ENCODE assay signal across 8 cellular contexts in the genomic region with DNA sequence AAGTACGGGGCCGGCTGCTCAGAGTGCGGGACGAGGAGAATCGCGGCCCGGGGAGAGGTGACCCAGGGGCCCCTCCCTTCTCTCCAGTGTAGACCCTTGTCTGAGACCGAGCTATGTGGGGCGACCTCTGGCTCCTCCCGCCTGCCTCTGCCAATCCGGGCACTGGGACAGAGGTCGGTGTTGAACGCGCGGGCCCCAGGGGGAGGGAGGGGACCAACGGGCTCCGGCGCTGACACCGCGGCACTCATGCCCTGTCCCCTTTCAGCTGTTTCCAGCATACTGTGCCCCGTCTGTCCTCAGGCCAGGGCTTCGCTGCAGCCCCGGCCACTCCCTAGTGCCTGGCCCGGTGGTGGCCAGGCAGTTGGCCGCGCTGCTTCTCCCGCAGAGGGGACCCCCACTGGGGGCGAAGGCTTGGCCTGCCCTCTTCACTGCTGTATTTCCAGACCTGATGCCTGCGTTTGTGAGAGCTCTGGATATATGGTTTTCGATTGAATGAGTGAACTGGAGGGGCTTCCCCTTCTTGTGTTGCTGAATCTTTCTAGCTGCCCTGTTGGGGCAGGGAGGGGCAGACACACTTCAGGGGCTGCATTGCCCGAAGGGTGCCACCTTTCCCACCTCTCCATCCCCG. TPM values are rescaled to one million over a fixed set of nuclear protein-coding genes. Genes with fewer than 3 reads are reported as not detected.
DNase-seq lines count a peak whose midpoint lies in the region; ATAC-seq lines count a peak whose summit lies in the region.

No MANE protein-coding gene starts in this region.

- no peak overlapping the region for H2BK120ac ChIP-seq in mesendoderm (ENCODE audit: low read depth, low read length)

- H3K56ac ChIP-seq in mesendoderm (ENCODE audit: low read length), result peak overlapping the region; percentile 92

- peak; percentile 59 for DNase-seq in ELR (ENCODE audit: low read depth)
- DNase-seq in LHCN-M2 (ENCODE audit: low read depth), result peak; percentile 34
- peak; percentile 14 to 20 for DNase-seq in activated CD4-positive, alpha-beta T cell treated with anti-CD3 and anti-CD28 coated beads, Interleukin-2, amount 50 U/mL, for 4 hours
- peak; percentile 5 to 30 (median 19) for DNase-seq in effector memory CD4-positive, alpha-beta T cell
- DNase-seq in mesendoderm, result peak; percentile 76
- DNase-seq in stimulated activated CD8-positive, alpha-beta memory T cell treated with anti-CD3 and anti-CD28 coated beads, Interleukin-7, amount 100 ng/mL, for 24 hours (ENCODE audit: low read depth), result peak; percentile 13
- DNase-seq in NK-92 treated with Interleukin-12 subunit alpha and Interleukin-12 subunit beta, amount 100 ng/mL, for 24 hours (lab: John Stamatoyannopoulos, UW), result no peak

- peaks cover 8% of the 10 kb centered on the region for H3K4me1 ChIP-seq in effector memory CD4-positive, alpha-beta T cell (ENCODE audit: control insufficient read depth, insufficient read depth, low read length, poor library complexity, severe bottlenecking)
- H3K4me1 ChIP-seq in mesendoderm (ENCODE audit: control insufficient read depth, low read depth, low read length), result peaks cover 5% of the 10 kb centered on the region

- H3K79me2 ChIP-seq in mesendoderm (ENCODE audit: control insufficient read depth, insufficient read depth, low read length), result peaks cover 31% of the 10 kb centered on the region

- peaks cover 22% of the 10 kb centered on the region for H3K79me1 ChIP-seq in mesendoderm (ENCODE audit: low read length)

- ATAC-seq in GM21786 (IDR thresholded peaks at IDR 0.05; ENCODE audit: unreplicated experiment), result peak; percentile 33

- no peak overlapping the region for H2BK15ac ChIP-seq in mesendoderm (replicated peaks; ENCODE audit: low read depth)

- H3K27me3 ChIP-seq in effector memory CD4-positive, alpha-beta T cell (replicated peaks; ENCODE audit: control insufficient read depth, insufficient read depth, low read length, poor library complexity, severe bottlenecking), result no peaks in the 10 kb centered on the region
- no peaks in the 10 kb centered on the region for H3K27me3 ChIP-seq in mesendoderm (ENCODE audit: insufficient read depth, low read length, poor library complexity)

- H3K4ac ChIP-seq in mesendoderm (ENCODE audit: low read depth, low read length), result no peak overlapping the region

- peak overlapping the region; percentile 76 for H3K27ac ChIP-seq in effector memory CD4-positive, alpha-beta T cell (ENCODE audit: insufficient read depth, low read length, poor library complexity, severe bottlenecking)
- peak overlapping the region; percentile 67 for H3K27ac ChIP-seq in mesendoderm (ENCODE audit: low read depth, low read length)

- H3K9ac ChIP-seq in mesendoderm (ENCODE audit: low read length), result peak overlapping the region; percentile 88

- no peak overlapping the region for H4K8ac ChIP-seq in mesendoderm (ENCODE audit: low read depth, low read length)

- peak overlapping the region; percentile 81 for H2BK5ac ChIP-seq in mesendoderm (ENCODE audit: low read length)

- no peak overlapping the region for H2AK5ac ChIP-seq in mesendoderm (ENCODE audit: low read length)

- peaks cover 27% of the 10 kb centered on the region for H3K36me3 ChIP-seq in effector memory CD4-positive, alpha-beta T cell (ENCODE audit: control insufficient read depth, insufficient read depth, low read length)
- peaks cover 23% of the 10 kb centered on the region for H3K36me3 ChIP-seq in mesendoderm (ENCODE audit: control insufficient read depth, insufficient read depth, low read length)

- peak overlapping the region; percentile 72 for H3K23ac ChIP-seq in mesendoderm (ENCODE audit: low read length)

- H3K4me3 ChIP-seq in effector memory CD4-positive, alpha-beta T cell (ENCODE audit: insufficient read depth, low read depth, low read length, poor library complexity, severe bottlenecking), result peak overlapping the region; percentile 71
- peak overlapping the region; percentile 52 for H3K4me3 ChIP-seq in mesendoderm (ENCODE audit: low read length)

- H3K4me2 ChIP-seq in mesendoderm (ENCODE audit: low read length), result peak overlapping the region; percentile 93

- H3K9me3 ChIP-seq in effector memory CD4-positive, alpha-beta T cell (ENCODE audit: control insufficient read depth, low read length), result no peaks in the 10 kb centered on the region

- WGBS in mesendoderm (ENCODE audit: extremely low coverage, insufficient coverage, low lambda C conversion rate), result no CpG with 5 or more reads among the region's 32 CpGs

- H4K5ac ChIP-seq in mesendoderm (ENCODE audit: low read length), result no peak overlapping the region

- peak overlapping the region; percentile 89 for H3K18ac ChIP-seq in mesendoderm (ENCODE audit: low read length)

RNA-seq across cellular contexts. Expression of gene DBI, which starts 0.8 kb away (rescaled TPM):
- total RNA-seq in LHCN-M2 (2014; rRNA removed), result 135 and 150 TPM in 2 replicates
- polyA plus RNA-seq in LHCN-M2 (2012), result 582 TPM
- polyA plus RNA-seq in mesendoderm (2013, experiment 1 of 2), result 730 TPM
- polyA plus RNA-seq in mesendoderm (2013, experiment 2 of 2), result 718 TPM

RNA-seq across cellular contexts. Expression of gene C2orf76, which starts 1.0 kb away (rescaled TPM):
- total RNA-seq in LHCN-M2 (2014; rRNA removed), result 7.0 and 15.5 TPM in 2 replicates
- 16.0 TPM for polyA plus RNA-seq in LHCN-M2 (2012)
- polyA plus RNA-seq in mesendoderm (2013, experiment 1 of 2), result 11.7 TPM
- 13.8 TPM for polyA plus RNA-seq in mesendoderm (2013, experiment 2 of 2)
